Comparison of ENCODE assay signal across 18 cellular contexts in the genomic region with DNA sequence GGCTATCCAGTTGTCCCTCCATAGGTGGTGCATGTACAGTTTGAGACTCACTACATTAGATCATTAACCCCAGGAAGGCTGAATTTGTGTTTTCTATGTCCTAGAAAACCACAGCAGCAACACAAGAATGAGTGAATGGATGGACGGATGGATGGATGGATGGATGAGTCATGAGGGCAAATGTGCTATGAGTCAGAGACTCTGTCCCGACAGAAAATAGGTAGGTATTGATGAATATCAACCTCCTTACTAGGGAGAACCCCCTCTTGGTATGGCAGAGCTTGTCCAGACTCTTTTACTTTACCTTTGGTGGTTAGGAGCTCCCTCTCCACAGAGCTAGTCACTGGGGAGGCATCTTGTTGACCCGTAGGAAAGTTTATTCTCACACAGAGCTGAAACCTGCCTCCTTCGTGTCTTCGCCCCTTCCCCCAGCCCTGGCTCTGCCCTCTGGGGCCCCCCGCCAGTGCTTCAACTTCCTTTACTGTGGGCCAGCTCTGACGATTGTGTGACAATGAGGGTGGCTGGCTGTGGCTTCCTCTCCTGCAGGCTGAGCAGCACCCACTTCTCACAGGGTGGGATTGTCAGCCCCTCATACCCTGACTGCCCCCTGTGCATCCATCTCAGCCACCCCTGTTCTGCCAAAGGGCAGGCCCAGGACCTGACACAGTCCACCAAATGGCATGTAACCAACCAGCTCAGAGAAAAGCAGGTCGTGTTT.
DNase-seq lines count a peak whose midpoint lies in the region; ATAC-seq and TF ChIP-seq lines count a peak whose summit lies in the region.
"Had no signal": no experiment of that assay in that cellular context is flagged by ENCODE, and none has a peak within 500 bp of the region (broad histone marks: within the 10 kb centered on the region; RNA-seq: fewer than 3 reads in every experiment).

No MANE protein-coding gene starts in this region.

- peak overlapping the region in 4 of 11 experiments; percentile 14 to 34 (median 18); a peak in 1 of 22 replicates for H3K27ac ChIP-seq in BLaER1 treated with 17β-estradiol and CSF1 and Interleukin-3, amounts not matched to agents 10 nM and 100 nM
- no peak overlapping the region for H3K27ac ChIP-seq in Peyer's patch
- H3K27ac ChIP-seq in coronary artery: no peak overlapping the region
- H3K27ac ChIP-seq: HL-60, stomach had no signal

- TF ChIP-seq POLR2A in Peyer's patch (IDR thresholded peaks at IDR 0.05): no peak

- no peaks in the 10 kb centered on the region for H3K9me3 ChIP-seq in BLaER1 treated with 17β-estradiol and CSF1 and Interleukin-3, amounts not matched to agents 10 nM and 100 nM (replicated peaks in 1 of 11)
- H3K9me3 ChIP-seq in Peyer's patch: no peaks in the 10 kb centered on the region
- H3K9me3 ChIP-seq: stomach had no signal

- H3K27me3 ChIP-seq in BLaER1 treated with 17β-estradiol and CSF1 and Interleukin-3, amounts not matched to agents 10 nM and 100 nM: no peaks in the 10 kb centered on the region
- H3K27me3 ChIP-seq in Peyer's patch: no peaks in the 10 kb centered on the region

- peaks cover 17 to 55% (median 39%) of the 10 kb centered on the region in 10 experiments for H3K4me1 ChIP-seq in BLaER1 treated with 17β-estradiol and CSF1 and Interleukin-3, amounts not matched to agents 10 nM and 100 nM
- peaks cover 0 to 8% (median 0%) of the 10 kb centered on the region in 4 donors for H3K4me1 ChIP-seq in Peyer's patch

- peaks cover 63% of the 10 kb centered on the region for H3K27me3 Mint-ChIP-seq in neural crest cell (ENCODE audit: low read depth)

- no peaks in the 10 kb centered on the region for H3K9me3 Mint-ChIP-seq in neural crest cell
- H3K9me3 Mint-ChIP-seq: mesothelial cell of epicardium had no signal

- no peak for ATAC-seq in GM18873 (IDR thresholded peaks at IDR 0.05; ENCODE audit: low FRiP score, unreplicated experiment)

- no peak overlapping the region for H3K4me3 ChIP-seq in BLaER1 treated with 17β-estradiol and CSF1 and Interleukin-3, amounts not matched to agents 10 nM and 100 nM
- no peak overlapping the region for H3K4me3 ChIP-seq in Peyer's patch
- H3K4me3 ChIP-seq in coronary artery: no peak overlapping the region
- H3K4me3 ChIP-seq: stomach had no signal

- no peaks in the 10 kb centered on the region for H3K36me3 ChIP-seq in BLaER1 treated with 17β-estradiol and CSF1 and Interleukin-3, amounts not matched to agents 10 nM and 100 nM
- H3K36me3 ChIP-seq in Peyer's patch: no peaks in the 10 kb centered on the region
- H3K36me3 ChIP-seq: stomach had no signal

- H4K20me1 ChIP-seq in BLaER1 treated with 17β-estradiol and CSF1 and Interleukin-3, amounts not matched to agents 10 nM and 100 nM: no peaks in the 10 kb centered on the region

- H3K9ac ChIP-seq in BLaER1 treated with 17β-estradiol and CSF1 and Interleukin-3, amounts not matched to agents 10 nM and 100 nM: peak overlapping the region in 5 of 11 experiments; percentile 5 to 42 (median 34); a peak in 4 of 22 replicates

- H3K4me3 Mint-ChIP-seq in neural crest cell: no peak overlapping the region
- H3K4me3 Mint-ChIP-seq: mesothelial cell of epicardium had no signal

- H3K27ac Mint-ChIP-seq in neural crest cell (ENCODE audit: unreplicated experiment): peak overlapping the region; percentile 97
- H3K27ac Mint-ChIP-seq: mesothelial cell of epicardium had no signal

- H3K4me2 ChIP-seq in BLaER1 treated with 17β-estradiol and CSF1 and Interleukin-3, amounts not matched to agents 10 nM and 100 nM: peak overlapping the region; percentile 58 to 93 (median 75)

- no peak for TF ChIP-seq CTCF in Peyer's patch (IDR thresholded peaks at IDR 0.05)
- no peak for TF ChIP-seq CTCF in coronary artery (IDR thresholded peaks at IDR 0.05)
- TF ChIP-seq CTCF in neural crest cell (conservative IDR thresholded peaks at IDR 0.05): no peak

- peaks cover 64% of the 10 kb centered on the region for H3K4me1 Mint-ChIP-seq in neural crest cell

- DNase-seq in Peyer's patch (peak in 2 of 3 donors; percentile 15 to 40), coronary artery (ENCODE audit: low spot score) (peak; percentile 64), neural crest cell (ENCODE audit: low read depth, low spot score) (no peak), NOMO-1 (lab: John Stamatoyannopoulos, UW; ENCODE audit: unreplicated experiment in 2 of 2) (no peak), NCI-H226 (no peak), DMS79 (lab: John Stamatoyannopoulos, UW) (no peak)
- DNase-seq: activated CD4-positive, alpha-beta T cell treated with anti-CD3 and anti-CD28 coated beads for 1 hour; HCEC 1CT; Karpas-422; NCI-H1694; NCI-H510A; occipital lobe; stomach; T-helper 1 cell had no signal

- no peaks in the 10 kb centered on the region for H3K36me3 Mint-ChIP-seq in neural crest cell (ENCODE audit: low read depth)
- H3K36me3 Mint-ChIP-seq: mesothelial cell of epicardium had no signal

Comparison
In these comparisons a context has a peak if more than half of its experiments do, and no peak if none do; other contexts are left out.
1. DNase-seq: peak in Peyer's patch (2 of 3) and coronary artery (single experiment); none in neural crest cell (single experiment), NOMO-1 (0 of 2), NCI-H226 (single experiment) and DMS79 (single experiment).